Comparison of ENCODE assay signal across 14 cellular contexts in genomic region chr10:73898730-73899400, GRCh38. TPM values are rescaled to one million over a fixed set of nuclear protein-coding genes. Genes with fewer than 3 reads are reported as not detected.
A peak's percentile ranks its signal among the peaks of the same experiment; 100 is the strongest.
DNase-seq lines count a peak whose midpoint lies in the region; ATAC-seq and TF ChIP-seq lines count a peak whose summit lies in the region.
"Had no signal": no experiment of that assay in that cellular context is flagged by ENCODE, and none has a peak within 500 bp of the region (broad histone marks: within the 10 kb centered on the region; RNA-seq: fewer than 3 reads in every experiment).

No MANE protein-coding gene starts in this region.

- TF ChIP-seq CTCF in PC-9 (conservative IDR thresholded peaks at IDR 0.05) (no peak), fibroblast of the aortic adventitia (IDR thresholded peaks at IDR 0.05; ENCODE audit: insufficient read depth, low read length) (no peak), psoas muscle (IDR thresholded peaks at IDR 0.05) (no peak), BE2C (IDR thresholded peaks at IDR 0.05; ENCODE audit: low read depth, low read length) (no peak)

- H3K4me3 ChIP-seq in PC-9 (peak overlapping the region; percentile 4; the same call in 1 of the 2 replicates), fibroblast of the aortic adventitia (ENCODE audit: low read depth, low read length) (no peak overlapping the region), psoas muscle (no peak overlapping the region), BE2C (ENCODE audit: low read depth, low read length) (no peak overlapping the region)
- H3K4me3 ChIP-seq: thoracic aorta had no signal

- TSS peak; percentile 79 for BruUV-seq in PC-9 (replicated peaks; lab: Mats Ljungman, UMichigan)

- no peaks in the 10 kb centered on the region for H3K9me3 ChIP-seq in PC-9 (ENCODE audit: insufficient read depth, low read depth)
- no peaks in the 10 kb centered on the region for H3K9me3 ChIP-seq in psoas muscle
- H3K9me3 ChIP-seq in BE2C: no peaks in the 10 kb centered on the region
- H3K9me3 ChIP-seq: thoracic aorta had no signal

- POLR2A ChIA-PET in PC-9 (lab: Charles Lee; ENCODE audit: unreplicated experiment): interaction anchor here (0.5 to 2.6 kb wide), 5 partner anchors 11 to 170 kb away, joined by 3 to 87 read pairs (median 12); partner anchors contain the start of gene VCL

- no peaks in the 10 kb centered on the region for H3K9me2 ChIP-seq in PC-9 (ENCODE audit: insufficient read depth)

- DNase-seq in Daoy (ENCODE audit: low read depth) (peak; percentile 42), PC-9 (no peak), fibroblast of the aortic adventitia (ENCODE audit: low read depth) (peak; percentile 47), psoas muscle (no peak), NAMALWA (ENCODE audit: low spot score) (no peak), BE2C (no peak)
- DNase-seq in stimulated activated CD4-positive, alpha-beta T cell treated with anti-CD3 and anti-CD28 coated beads, Interleukin-4, amount 100 ng/mL, for 4 hours: no peak
- DNase-seq: activated T-cell treated with anti-CD3 and anti-CD28 coated beads, Interleukin-2, amount 50 U/mL, for 48 hours; NCI-H2107; NCI-H774; SIG-M5 had no signal

- ATAC-seq in psoas muscle (no peak), HG03571 (IDR thresholded peaks at IDR 0.05; ENCODE audit: unreplicated experiment) (no peak)

- CTCF ChIA-PET in PC-9 (lab: Charles Lee): interaction anchor here (0.7 to 1.3 kb wide), 7 partner anchors 11 to 105 kb away, joined by 4 to 14 read pairs (median 4); partner anchors contain the start of gene PLAU

- peak overlapping the region; percentile 77 for H3K4me2 ChIP-seq in PC-9

- no peaks in the 10 kb centered on the region for H4K20me1 ChIP-seq in PC-9 (ENCODE audit: insufficient read depth)

- peaks cover 85% of the 10 kb centered on the region for H3K4me1 ChIP-seq in PC-9 (replicated peaks; ENCODE audit: insufficient read depth)
- H3K4me1 ChIP-seq in psoas muscle: peaks cover 3% of the 10 kb centered on the region
- no peaks in the 10 kb centered on the region for H3K4me1 ChIP-seq in BE2C

- H3K36me3 ChIP-seq in PC-9 (ENCODE audit: low read depth) (no peaks in the 10 kb centered on the region), psoas muscle (ENCODE audit: insufficient read depth in 1 of 2, low read depth in 1 of 2) (no peaks in the 10 kb centered on the region), BE2C (no peaks in the 10 kb centered on the region)
- H3K36me3 ChIP-seq: thoracic aorta had no signal

- no peaks in the 10 kb centered on the region for H3K79me2 ChIP-seq in PC-9 (ENCODE audit: low read depth)

- 71 to 86% (median 79%) methylated on average over 2 of the region's 2 CpGs for WGBS in psoas muscle, 3 donors

- intact Hi-C loops in PC-9 (cut with micrococcal nuclease; ENCODE audit: unreplicated experiment): loop anchor here (1.0 kb wide), 1 partner anchor 10 kb away; no protein-coding TSS in a partner anchor
- intact Hi-C loops in psoas muscle (cut with DNase I): no loop called here

- peak overlapping the region; percentile 98 for H3K27ac ChIP-seq in PC-9
- peak overlapping the region; percentile 9 for H3K27ac ChIP-seq in psoas muscle
- H3K27ac ChIP-seq: C4-2B had no signal

- H2AFZ ChIP-seq in PC-9: no peak overlapping the region; the same call in 1 of the 2 replicates

- peaks cover 53% of the 10 kb centered on the region for H3F3A ChIP-seq in PC-9 (ENCODE audit: insufficient read depth, low read depth)

- no peaks in the 10 kb centered on the region for H3K27me3 ChIP-seq in PC-9 (ENCODE audit: insufficient read depth, low read depth)
- H3K27me3 ChIP-seq in psoas muscle (ENCODE audit: insufficient read depth in 3 of 3, low read length in 2 of 3): no peaks in the 10 kb centered on the region
- no peaks in the 10 kb centered on the region for H3K27me3 ChIP-seq in BE2C

RNA-seq across cellular contexts. Expression of gene PLAU, which starts 12.1 kb away (rescaled TPM):
- total RNA-seq in Daoy (2014; rRNA removed; shearing (Covaris generic)): 159 and 165 TPM in 2 replicates
- total RNA-seq in PC-9 (2021) (90.3 and 94.9 TPM in 2 replicates), fibroblast of the aortic adventitia (ENCODE audit: low replicate concordance) (21.6 and 24.9 TPM in 2 replicates), psoas muscle (10 to 100 TPM in 2 of 4 donors, 1 to 10 TPM in 2; 5.0 to 18.2 (median 10.6) TPM)
- 1 to 10 TPM; 3.8 to 7.6 (median 7.1) TPM for polyA plus RNA-seq in psoas muscle
- polyA plus RNA-seq in BE2C (2012; ENCODE audit: insufficient read depth, insufficient read length, low read depth): not detected

RNA-seq across cellular contexts. Expression of gene CAMK2G, which starts 24.5 kb away (rescaled TPM):
- total RNA-seq in Daoy (2014; rRNA removed; shearing (Covaris generic)): 12.2 and 14.6 TPM in 2 replicates
- total RNA-seq in PC-9 (2021) (125 and 147 TPM in 2 replicates), fibroblast of the aortic adventitia (ENCODE audit: low replicate concordance) (25.8 and 31.2 TPM in 2 replicates), psoas muscle (10 to 100 TPM; 34.2 to 60.3 (median 50.8) TPM)
- polyA plus RNA-seq in psoas muscle: 10 to 100 TPM; 15.8 to 58.5 (median 34.4) TPM
- polyA plus RNA-seq in BE2C (2012; ENCODE audit: insufficient read depth, insufficient read length, low read depth): 15.9 TPM

Comparison
In these comparisons a context has a peak if more than half of its experiments do, and no peak if none do; other contexts are left out.
1. DNase-seq: peak in Daoy (single experiment) and fibroblast of the aortic adventitia (single experiment); none in PC-9 (0 of 2), psoas muscle (0 of 2), NAMALWA (single experiment), stimulated activated CD4-positive, alpha-beta T cell treated with anti-CD3 and anti-CD28 coated beads, Interleukin-4, amount 100 ng/mL, for 4 hours (0 of 2) and BE2C (single experiment).